Comparison of ENCODE assay signal across 1 cellular context in the genomic region with DNA sequence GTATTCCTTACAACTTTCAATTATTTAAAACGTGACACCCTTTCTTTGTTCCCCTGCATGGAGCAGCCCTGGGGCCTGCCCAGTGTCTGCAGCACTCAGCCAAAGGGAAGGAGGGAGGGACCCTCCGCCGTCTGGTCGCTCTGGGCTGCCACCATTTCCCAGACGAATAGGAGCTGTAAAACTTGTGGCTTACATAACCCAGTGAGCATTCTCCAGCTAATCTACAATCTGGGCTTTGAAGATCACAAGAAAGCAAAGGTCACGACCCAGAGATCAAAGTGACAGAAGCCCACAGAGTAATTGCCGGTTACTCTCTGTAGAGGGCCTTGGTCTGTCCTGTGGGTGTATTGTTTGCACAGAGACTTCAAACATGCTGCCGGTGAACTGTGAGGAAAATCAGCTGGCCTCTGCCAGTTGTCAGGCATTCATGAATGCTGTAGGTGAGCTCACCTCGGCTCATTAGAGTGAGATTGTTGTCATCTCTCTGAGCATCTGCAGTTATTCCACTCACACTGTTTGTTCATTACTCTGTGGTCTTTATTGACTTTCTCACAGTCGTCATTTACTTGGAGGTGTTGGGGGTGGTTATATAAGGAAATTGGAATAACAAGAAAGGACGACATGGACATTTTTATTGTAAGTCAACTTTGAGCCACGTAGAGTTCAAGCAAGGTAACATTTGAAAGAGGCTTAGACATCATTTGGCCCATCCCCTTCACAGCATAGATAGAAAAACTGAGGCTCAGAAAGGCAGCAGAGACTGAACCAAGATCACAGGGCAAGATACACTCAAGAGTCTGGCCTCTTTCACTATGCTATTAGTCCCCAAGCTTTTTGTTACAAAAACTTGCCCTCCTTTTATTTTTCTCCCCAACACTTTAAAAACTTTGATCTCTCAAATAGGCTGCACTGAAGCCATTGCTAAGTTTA.
TF ChIP-seq lines count a peak whose summit lies in the region.

No MANE protein-coding gene starts in this region.

TF ChIP-seq in liver, 16 proteins besides CTCF, POLR2A, EP300 and RAD21 (continued from another document):
- TF ChIP-seq, protein P1, sequence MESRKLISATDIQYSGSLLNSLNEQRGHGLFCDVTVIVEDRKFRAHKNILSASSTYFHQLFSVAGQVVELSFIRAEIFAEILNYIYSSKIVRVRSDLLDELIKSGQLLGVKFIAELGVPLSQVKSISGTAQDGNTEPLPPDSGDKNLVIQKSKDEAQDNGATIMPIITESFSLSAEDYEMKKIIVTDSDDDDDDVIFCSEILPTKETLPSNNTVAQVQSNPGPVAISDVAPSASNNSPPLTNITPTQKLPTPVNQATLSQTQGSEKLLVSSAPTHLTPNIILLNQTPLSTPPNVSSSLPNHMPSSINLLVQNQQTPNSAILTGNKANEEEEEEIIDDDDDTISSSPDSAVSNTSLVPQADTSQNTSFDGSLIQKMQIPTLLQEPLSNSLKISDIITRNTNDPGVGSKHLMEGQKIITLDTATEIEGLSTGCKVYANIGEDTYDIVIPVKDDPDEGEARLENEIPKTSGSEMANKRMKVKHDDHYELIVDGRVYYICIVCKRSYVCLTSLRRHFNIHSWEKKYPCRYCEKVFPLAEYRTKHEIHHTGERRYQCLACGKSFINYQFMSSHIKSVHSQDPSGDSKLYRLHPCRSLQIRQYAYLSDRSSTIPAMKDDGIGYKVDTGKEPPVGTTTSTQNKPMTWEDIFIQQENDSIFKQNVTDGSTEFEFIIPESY (IDR thresholded peaks at IDR 0.05), result peak; percentile 63
